ENCODE assay signal across 8 cellular contexts in the genomic region with DNA sequence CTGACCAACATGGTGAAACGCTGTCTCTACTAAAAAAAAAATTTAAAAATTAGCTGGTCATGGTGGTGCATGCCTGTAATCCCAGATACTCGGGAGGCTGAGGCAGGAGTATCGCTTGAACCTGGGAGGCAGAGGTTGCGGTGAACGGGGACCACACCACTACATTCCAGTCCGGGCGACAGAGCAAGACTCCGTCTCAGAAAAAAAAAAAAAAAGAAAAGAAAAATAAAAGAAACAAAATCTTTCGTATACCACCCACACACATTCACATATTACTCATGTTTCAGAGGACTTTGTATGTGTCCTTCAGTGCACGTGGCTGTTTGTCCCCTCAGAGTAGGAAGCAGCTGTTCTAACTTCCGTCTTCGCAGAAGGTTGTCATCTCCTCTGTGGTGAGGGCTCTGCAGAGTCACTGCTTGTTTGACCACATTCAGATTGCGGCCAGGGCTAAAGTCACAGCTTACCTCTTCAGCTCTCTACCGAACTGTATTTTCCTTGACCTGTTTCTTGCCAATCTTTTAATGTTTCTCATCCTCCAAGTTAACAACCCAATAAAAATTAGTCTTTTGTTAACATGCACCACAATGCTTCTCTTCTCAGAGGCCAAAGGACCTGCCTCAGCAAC. TPM values are rescaled to one million over a fixed set of nuclear protein-coding genes. Genes with fewer than 3 reads are reported as not detected.
A peak's percentile ranks its signal among the peaks of the same experiment; 100 is the strongest.
DNase-seq lines count a peak whose midpoint lies in the region; ATAC-seq and TF ChIP-seq lines count a peak whose summit lies in the region.

No MANE protein-coding gene starts in this region.

- H3K4me1 ChIP-seq in neural progenitor cell = peaks cover 9% of the 10 kb centered on the region

- no peaks in the 10 kb centered on the region for H3K9me3 ChIP-seq in neural progenitor cell (ENCODE audit: low read depth)

- H3K36me3 Mint-ChIP-seq in activated naive CD4-positive, alpha-beta T cell treated with anti-CD3 and anti-CD28 coated beads, Interleukin-2, amount 10 ng/mL, durations not matched to agents 7 days and 5 days = no peaks in the 10 kb centered on the region
- no peaks in the 10 kb centered on the region for H3K36me3 Mint-ChIP-seq in neural progenitor cell

- H2AFZ ChIP-seq in neural progenitor cell (replicated peaks) = peak overlapping the region; percentile 77

- H3K4me3 Mint-ChIP-seq in activated naive CD4-positive, alpha-beta T cell treated with anti-CD3 and anti-CD28 coated beads, Interleukin-2, amount 10 ng/mL, durations not matched to agents 7 days and 5 days = no peak overlapping the region
- H3K4me3 Mint-ChIP-seq in neural progenitor cell = no peak overlapping the region

- no peaks in the 10 kb centered on the region for H4K20me1 ChIP-seq in neural progenitor cell (ENCODE audit: low read depth)

- H3K9me3 Mint-ChIP-seq in activated naive CD4-positive, alpha-beta T cell treated with anti-CD3 and anti-CD28 coated beads, Interleukin-2, amount 10 ng/mL, durations not matched to agents 7 days and 5 days = no peaks in the 10 kb centered on the region
- H3K9me3 Mint-ChIP-seq in neural progenitor cell = no peaks in the 10 kb centered on the region

- peak; percentile 30 for DNase-seq in activated naive CD4-positive, alpha-beta T cell treated with anti-CD3 and anti-CD28 coated beads, Interleukin-2, amount 10 ng/mL, durations not matched to agents 7 days and 5 days
- DNase-seq in activated naive CD4-positive, alpha-beta T cell (lab: John Stamatoyannopoulos, UW) = no peak
- DNase-seq in UCSD-AML1 (lab: John Stamatoyannopoulos, UW; ENCODE audit: unreplicated experiment) = peak; percentile 53
- no peak for DNase-seq in neural progenitor cell (ENCODE audit: low spot score)
- no peak for DNase-seq in erythroblast (lab: John Stamatoyannopoulos, UW)
- DNase-seq in NCI-H2171 (lab: John Stamatoyannopoulos, UW) = no peak
- DNase-seq in A172 (ENCODE audit: low spot score) = no peak

- ATAC-seq in HG03066 (IDR thresholded peaks at IDR 0.05; ENCODE audit: low read depth, unreplicated experiment) = peak; percentile 68

- H3K27me3 ChIP-seq in neural progenitor cell = no peaks in the 10 kb centered on the region

- no peak overlapping the region for H3K9ac ChIP-seq in neural progenitor cell

- no peaks in the 10 kb centered on the region for H3F3A ChIP-seq in neural progenitor cell (ENCODE audit: low read depth)

- CTCF ChIA-PET in activated naive CD4-positive, alpha-beta T cell treated with anti-CD3 and anti-CD28 coated beads, Interleukin-2, amount 10 ng/mL, durations not matched to agents 7 days and 5 days (lab: Charles Lee) = no interaction called here

- no peak for TF ChIP-seq POLR2A in erythroblast (IDR thresholded peaks at IDR 0.05; ENCODE audit: low read length)

- H3K4me1 Mint-ChIP-seq in activated naive CD4-positive, alpha-beta T cell treated with anti-CD3 and anti-CD28 coated beads, Interleukin-2, amount 10 ng/mL, durations not matched to agents 7 days and 5 days = peaks cover 24% of the 10 kb centered on the region
- no peaks in the 10 kb centered on the region for H3K4me1 Mint-ChIP-seq in neural progenitor cell

- H3K79me2 ChIP-seq in neural progenitor cell (ENCODE audit: low read depth) = no peaks in the 10 kb centered on the region

- no peak overlapping the region for H3K4me2 ChIP-seq in neural progenitor cell

- peak overlapping the region; percentile 7 for H3K27ac Mint-ChIP-seq in activated naive CD4-positive, alpha-beta T cell treated with anti-CD3 and anti-CD28 coated beads, Interleukin-2, amount 10 ng/mL, durations not matched to agents 7 days and 5 days
- no peak overlapping the region for H3K27ac Mint-ChIP-seq in neural progenitor cell

- TF ChIP-seq CTCF in neural progenitor cell (IDR thresholded peaks at IDR 0.05) = no peak

- H3K36me3 ChIP-seq in neural progenitor cell = no peaks in the 10 kb centered on the region

- H3K27ac ChIP-seq in neural progenitor cell = no peak overlapping the region

- H3K4me3 ChIP-seq in neural progenitor cell = no peak overlapping the region

- H3K27me3 Mint-ChIP-seq in activated naive CD4-positive, alpha-beta T cell treated with anti-CD3 and anti-CD28 coated beads, Interleukin-2, amount 10 ng/mL, durations not matched to agents 7 days and 5 days = peaks cover 4% of the 10 kb centered on the region
- peaks cover 4% of the 10 kb centered on the region for H3K27me3 Mint-ChIP-seq in neural progenitor cell (ENCODE audit: insufficient read depth, low read depth)

RNA-seq across cellular contexts. Expression of gene HIVEP1, which starts 36.6 kb away (rescaled TPM):
- 21.6 and 23.3 TPM in 2 replicates for total RNA-seq in neural progenitor cell (ENCODE audit: low replicate concordance)
- total RNA-seq in A172 (2014; rRNA removed; shearing (Covaris generic)) = 18.9 and 32.2 TPM in 2 replicates

Comparison
In these comparisons a context has a peak if more than half of its experiments do, and no peak if none do; other contexts are left out.
1. DNase-seq: peak in activated naive CD4-positive, alpha-beta T cell treated with anti-CD3 and anti-CD28 coated beads, Interleukin-2, amount 10 ng/mL, durations not matched to agents 7 days and 5 days (single experiment) and UCSD-AML1 (single experiment); none in activated naive CD4-positive, alpha-beta T cell (0 of 4), neural progenitor cell (single experiment), erythroblast (0 of 2), NCI-H2171 (single experiment) and A172 (single experiment).